In genomic region chr14:89973234-89973823, GRCh38 we compare ENCODE assay signal across 8 cellular contexts. TPM values are rescaled to one million over a fixed set of nuclear protein-coding genes. Genes with fewer than 3 reads are reported as not detected.
A peak's percentile ranks its signal among the peaks of the same experiment; 100 is the strongest.
DNase-seq lines count a peak whose midpoint lies in the region; ATAC-seq and TF ChIP-seq lines count a peak whose summit lies in the region.

No MANE protein-coding gene starts in this region.

- H3K4me3 ChIP-seq in AG09309 (ENCODE audit: control insufficient read depth, low read depth, low read length) (no peak overlapping the region), PC-3 (ENCODE audit: low read length) (no peak overlapping the region), ovary (no peak overlapping the region)

- H3K4me2 ChIP-seq in PC-3 (ENCODE audit: low read length) = no peak overlapping the region

- H3K9me2 ChIP-seq in PC-3 (replicated peaks; ENCODE audit: low read length) = no peaks in the 10 kb centered on the region

- no peaks in the 10 kb centered on the region for H3K79me2 ChIP-seq in PC-3 (ENCODE audit: low read length)

- no peak overlapping the region for H2AFZ ChIP-seq in PC-3 (ENCODE audit: low read length)

- CTCF ChIA-PET in PC-3 (lab: Charles Lee) = interaction anchor here (0.6 to 2.2 kb wide), 9 partner anchors 19 to 262 kb away, joined by 3 to 7 read pairs (median 3); partner anchors contain the start of gene EFCAB11
- CTCF ChIA-PET in activated naive CD4-positive, alpha-beta T cell treated with anti-CD3 and anti-CD28 coated beads, Interleukin-2, amount 10 ng/mL, durations not matched to agents 7 days and 5 days (lab: Charles Lee) = interaction anchor here (0.6 to 3.4 kb wide), 19 partner anchors 8 to 262 kb away, joined by 3 to 24 read pairs (median 7); no protein-coding TSS in a partner anchor

- peak; percentile 64 for ATAC-seq in GM18867 (IDR thresholded peaks at IDR 0.05; ENCODE audit: unreplicated experiment)
- peak; percentile 93 for ATAC-seq in PC-3
- no peak for ATAC-seq in GM21737 (IDR thresholded peaks at IDR 0.05; ENCODE audit: unreplicated experiment)

- H3K9ac ChIP-seq in PC-3 (ENCODE audit: low read length) = no peak overlapping the region

- no peaks in the 10 kb centered on the region for H3K27me3 Mint-ChIP-seq in activated naive CD4-positive, alpha-beta T cell treated with anti-CD3 and anti-CD28 coated beads, Interleukin-2, amount 10 ng/mL, durations not matched to agents 7 days and 5 days

- H3K27me3 ChIP-seq in PC-3 (ENCODE audit: low read length) = no peaks in the 10 kb centered on the region
- no peaks in the 10 kb centered on the region for H3K27me3 ChIP-seq in ovary

- no peaks in the 10 kb centered on the region for H3K4me1 ChIP-seq in PC-3 (ENCODE audit: insufficient read depth, low read length)
- H3K4me1 ChIP-seq in ovary (ENCODE audit: insufficient read depth) = no peaks in the 10 kb centered on the region

- peaks cover 39% of the 10 kb centered on the region for H3K36me3 ChIP-seq in PC-3 (ENCODE audit: low read depth, low read length)
- no peaks in the 10 kb centered on the region for H3K36me3 ChIP-seq in ovary

- no peaks in the 10 kb centered on the region for H3F3A ChIP-seq in PC-3 (ENCODE audit: low read length, unreplicated experiment)

- intact Hi-C loops in PC-3 (cut with micrococcal nuclease) (loop anchor here (1.0 kb wide), 2 partner anchors 87 to 262 kb away; no protein-coding TSS in a partner anchor), ovary (cut with DNase I) (loop anchor here in 1 of 4 donors (10.0 kb wide), 1 partner anchor 841 kb away; the partner anchor contains the start of gene TTC7B)

- peaks cover 43% of the 10 kb centered on the region for H3K36me3 Mint-ChIP-seq in activated naive CD4-positive, alpha-beta T cell treated with anti-CD3 and anti-CD28 coated beads, Interleukin-2, amount 10 ng/mL, durations not matched to agents 7 days and 5 days

- no peak for TF ChIP-seq EP300 in ovary (IDR thresholded peaks at IDR 0.05)

- 54 to 56% (median 56%) methylated on average over 7 of the region's 7 CpGs for WGBS in ovary, 3 donors

- no peaks in the 10 kb centered on the region for H3K9me3 Mint-ChIP-seq in activated naive CD4-positive, alpha-beta T cell treated with anti-CD3 and anti-CD28 coated beads, Interleukin-2, amount 10 ng/mL, durations not matched to agents 7 days and 5 days

- H3K4me1 Mint-ChIP-seq in activated naive CD4-positive, alpha-beta T cell treated with anti-CD3 and anti-CD28 coated beads, Interleukin-2, amount 10 ng/mL, durations not matched to agents 7 days and 5 days = no peaks in the 10 kb centered on the region

- H3K4me3 Mint-ChIP-seq in activated naive CD4-positive, alpha-beta T cell treated with anti-CD3 and anti-CD28 coated beads, Interleukin-2, amount 10 ng/mL, durations not matched to agents 7 days and 5 days = no peak overlapping the region

- in situ Hi-C loops in KBM-7 (cut with MboI; ENCODE audit: low pct_unique_long_range_greater_than_20kb, low sequenced_read_pairs) = no loop called here

- TF ChIP-seq CTCF in AG09309 (IDR thresholded peaks at IDR 0.05; ENCODE audit: control insufficient read depth, insufficient read depth, low read depth, low read length, missing control alignments) (peak; percentile 89), PC-3 (conservative IDR thresholded peaks at IDR 0.05; ENCODE audit: low read depth, low read length) (peak; percentile 90), ovary (IDR thresholded peaks at IDR 0.05) (peak; percentile 46 to 63 (median 57))

- BruUV-seq in PC-3 (replicated peaks; lab: Mats Ljungman, UMichigan) = no TSS peak

- H4K20me1 ChIP-seq in PC-3 (ENCODE audit: low read length) = no peaks in the 10 kb centered on the region

- POLR2A ChIA-PET in PC-3 (lab: Charles Lee; ENCODE audit: unreplicated experiment) = interaction anchor here (0.5 kb wide), 1 partner anchor 302 kb away, joined by 3 read pairs; no protein-coding TSS in a partner anchor

- peak; percentile 37 for DNase-seq in AG09309 (ENCODE audit: low read depth)
- peak; percentile 54 for DNase-seq in KBM-7
- peak; percentile 72 for DNase-seq in PC-3
- peak; percentile 71 for DNase-seq in activated naive CD4-positive, alpha-beta T cell treated with anti-CD3 and anti-CD28 coated beads, Interleukin-2, amount 10 ng/mL, durations not matched to agents 7 days and 5 days
- DNase-seq in glomerular endothelial cell (ENCODE audit: extremely low read depth, low read depth, low spot score) = peak; percentile 41
- DNase-seq in ovary = peak; percentile 52 to 75 (median 62)

- H3K27ac ChIP-seq in PC-3 (ENCODE audit: low read length) (no peak overlapping the region), ovary (no peak overlapping the region)

- no peak overlapping the region for H3K27ac Mint-ChIP-seq in activated naive CD4-positive, alpha-beta T cell treated with anti-CD3 and anti-CD28 coated beads, Interleukin-2, amount 10 ng/mL, durations not matched to agents 7 days and 5 days

- H3K9me3 ChIP-seq in PC-3 (ENCODE audit: low read length) (no peaks in the 10 kb centered on the region), ovary (no peaks in the 10 kb centered on the region)

- TF ChIP-seq POLR2A in ovary (IDR thresholded peaks at IDR 0.05) = no peak

RNA-seq across cellular contexts. Expression of gene TDP1, which starts 17.6 kb away (rescaled TPM):
- total RNA-seq in PC-3 (2014; rRNA removed) (42.9 and 51.4 TPM in 2 replicates), glomerular endothelial cell (21.8 and 27.8 TPM in 2 replicates), ovary (10 to 100 TPM in 3 of 7 donors, 1 to 10 TPM in 4; 6.1 to 14.5 (median 9.9) TPM)
- 10 to 100 TPM in 1 of 2 donors, 1 to 10 TPM in 1; 5.4 to 12.0 TPM for polyA plus RNA-seq in ovary

RNA-seq across cellular contexts. Expression of gene EFCAB11, which starts 18.8 kb away (rescaled TPM):
- total RNA-seq in PC-3 (2014; rRNA removed) (7.0 and 10.0 TPM in 2 replicates), glomerular endothelial cell (3.9 and 5.7 TPM in 2 replicates), ovary (10 to 100 TPM in 1 of 7 donors, 1 to 10 TPM in 6; 1.9 to 11.5 (median 5.2) TPM)
- 10 to 100 TPM in 1 of 2 donors, 1 to 10 TPM in 1; 4.6 to 14.8 TPM for polyA plus RNA-seq in ovary
